Comparison of ENCODE assay signal across 8 cellular contexts in genomic region chr12:47636908-47637780, GRCh38.
A peak's percentile ranks its signal among the peaks of the same experiment; 100 is the strongest.
DNase-seq lines count a peak whose midpoint lies in the region; ATAC-seq, FAIRE-seq and TF ChIP-seq lines count a peak whose summit lies in the region.

No MANE protein-coding gene starts in this region.

- H3K4me3 ChIP-seq in RWPE2 (ENCODE audit: severe bottlenecking) = no peak overlapping the region
- H3K4me3 ChIP-seq in K562 = no peak overlapping the region
- H3K4me3 ChIP-seq in mesendoderm (ENCODE audit: low read length) = no peak overlapping the region

- intact Hi-C loops in K562 (cut with micrococcal nuclease) = loop anchor here (5.0 kb wide), 1 partner anchor 90 kb away; no protein-coding TSS in a partner anchor

- H4K8ac ChIP-seq in mesendoderm (ENCODE audit: low read depth, low read length) = no peak overlapping the region

- H2AFZ ChIP-seq in K562 (ENCODE audit: low read depth, low read length) = no peak overlapping the region

- peak; percentile 60 for DNase-seq in H4 (ENCODE audit: low spot score)
- no peak for DNase-seq in RWPE2 (ENCODE audit: low spot score)
- DNase-seq in K562 (ENCODE audit: extremely low read depth in 1 of 4, low spot score in 3 of 4) = peak in 2 of 4 experiments; percentile 17 to 78
- DNase-seq in mesendoderm = peak; percentile 96
- DNase-seq in GF-D8 (lab: John Stamatoyannopoulos, UW) = no peak

- POLR2A ChIA-PET in K562 (lab: Yijun Ruan, JAX) = interaction anchor here (0.8 to 1.0 kb wide), 3 partner anchors 10 to 251 kb away, joined by 3 read pairs; no protein-coding TSS in a partner anchor

- H3K27me3 ChIP-seq in RWPE2 (ENCODE audit: insufficient read depth, poor library complexity, severe bottlenecking) (no peaks in the 10 kb centered on the region), K562 (ENCODE audit: control insufficient read depth in 2 of 2, insufficient read depth in 2 of 2, low read length in 2 of 2) (no peaks in the 10 kb centered on the region), mesendoderm (ENCODE audit: insufficient read depth, low read length, poor library complexity) (no peaks in the 10 kb centered on the region)

- in situ Hi-C loops in K562 (cut with MboI) = no loop called here

- no peaks in the 10 kb centered on the region for H3K79me1 ChIP-seq in mesendoderm (ENCODE audit: low read length)

- H3K4me1 ChIP-seq in RWPE2 (ENCODE audit: insufficient read depth, poor library complexity, severe bottlenecking) (no peaks in the 10 kb centered on the region), K562 (replicated peaks in 1 of 2; ENCODE audit: control insufficient read depth in 2 of 2, insufficient read depth in 2 of 2, low read length in 2 of 2) (peaks cover 0 to 7% of the 10 kb centered on the region in 2 experiments; a peak in 2 of 5 replicates), mesendoderm (ENCODE audit: control insufficient read depth, low read depth, low read length) (no peaks in the 10 kb centered on the region)

- H3K9me1 ChIP-seq in K562 (ENCODE audit: control insufficient read depth, insufficient read depth, low read length) = no peaks in the 10 kb centered on the region

- peak in 1 of 2 experiments; percentile 56; a peak in 2 of 4 replicates for TF ChIP-seq RAD21 in K562 (CRISPR knock-in tag; conservative IDR thresholded peaks at IDR 0.05 in 1 of 2, IDR thresholded peaks at IDR 0.05 in 1 of 2)

- H2AK5ac ChIP-seq in mesendoderm (ENCODE audit: low read length) = no peak overlapping the region

- H3K36me3 ChIP-seq in RWPE2 (ENCODE audit: low read depth) (no peaks in the 10 kb centered on the region), K562 (ENCODE audit: control insufficient read depth, insufficient read depth, low read length) (peaks cover 3% of the 10 kb centered on the region; the same call in 2 of the 3 replicates), mesendoderm (ENCODE audit: control insufficient read depth, insufficient read depth, low read length) (no peaks in the 10 kb centered on the region)

- TF ChIP-seq EP300 in K562 (IDR thresholded peaks at IDR 0.05; ENCODE audit: low read length) = no peak

- H3K9ac ChIP-seq in K562 (ENCODE audit: insufficient read depth in 1 of 2, low read depth in 2 of 2, low read length in 2 of 2) (no peak overlapping the region), mesendoderm (ENCODE audit: low read length) (peak overlapping the region; percentile 18)

- no peaks in the 10 kb centered on the region for H4K20me1 ChIP-seq in K562 (replicated peaks; ENCODE audit: control insufficient read depth, insufficient read depth, low read length)

- TF ChIP-seq POLR2A in K562 (conservative IDR thresholded peaks at IDR 0.05) = no peak

- BruUV-seq in K562 (replicated peaks; lab: Mats Ljungman, UMichigan) = no TSS peak

- H3K4me2 ChIP-seq in K562 (ENCODE audit: insufficient read depth, low read length) (no peak overlapping the region), mesendoderm (ENCODE audit: low read length) (no peak overlapping the region)

- H3K79me2 ChIP-seq in K562 (ENCODE audit: control insufficient read depth, insufficient read depth, low read length) = no peaks in the 10 kb centered on the region
- H3K79me2 ChIP-seq in mesendoderm (ENCODE audit: control insufficient read depth, insufficient read depth, low read length) = no peaks in the 10 kb centered on the region

- peak; percentile 97 for TF ChIP-seq CTCF in 22Rv1 (IDR thresholded peaks at IDR 0.05)
- TF ChIP-seq CTCF in RWPE2 (IDR thresholded peaks at IDR 0.05; ENCODE audit: poor library complexity, severe bottlenecking) = peak; percentile 55
- peak; percentile 72 to 80 (median 78) for TF ChIP-seq CTCF in K562 (IDR thresholded peaks at IDR 0.05 in 2 of 3, conservative IDR thresholded peaks at IDR 0.05 in 1 of 3; ENCODE audit: insufficient read depth in 2 of 3, low read depth in 1 of 3, low read length in 3 of 3)

- H2BK15ac ChIP-seq in mesendoderm (replicated peaks; ENCODE audit: low read depth) = no peak overlapping the region

- no peak overlapping the region for H2BK5ac ChIP-seq in mesendoderm (ENCODE audit: low read length)

- CTCF ChIA-PET in K562 (lab: Yijun Ruan, JAX; ENCODE audit: low intra/inter-chr PET ratio) = no interaction called here

- WGBS in K562 (ENCODE audit: insufficient coverage, low coverage, missing lambda C conversion rate) = 31% methylated on average over 8 of the region's 8 CpGs
- WGBS in mesendoderm (ENCODE audit: extremely low coverage, insufficient coverage, low lambda C conversion rate) = no CpG with 5 or more reads among the region's 8 CpGs

- FAIRE-seq in K562 (lab: Jason Lieb, UNC) = peak; percentile 87

- H3K27ac ChIP-seq in 22Rv1 = no peak overlapping the region
- no peak overlapping the region for H3K27ac ChIP-seq in RWPE2 (ENCODE audit: poor library complexity, severe bottlenecking)
- peak overlapping the region; percentile 26; the same call in 1 of the 3 replicates for H3K27ac ChIP-seq in K562 (ENCODE audit: extremely low read depth, low read depth, low read length)
- H3K27ac ChIP-seq in mesendoderm (ENCODE audit: low read depth, low read length) = no peak overlapping the region

- H2BK120ac ChIP-seq in mesendoderm (ENCODE audit: low read depth, low read length) = no peak overlapping the region

- H3K56ac ChIP-seq in mesendoderm (ENCODE audit: low read length) = peak overlapping the region; percentile 77

- no peak overlapping the region for H3K23ac ChIP-seq in mesendoderm (ENCODE audit: low read length)

- H3K9me3 ChIP-seq in RWPE2 (ENCODE audit: severe bottlenecking) = peaks cover 3% of the 10 kb centered on the region
- H3K9me3 ChIP-seq in K562 (replicated peaks; ENCODE audit: control insufficient read depth, insufficient read depth, low read depth, low read length) = peaks cover 7% of the 10 kb centered on the region

- H3K18ac ChIP-seq in mesendoderm (ENCODE audit: low read length) = peak overlapping the region; percentile 15

- H3K4ac ChIP-seq in mesendoderm (ENCODE audit: low read depth, low read length) = no peak overlapping the region

- no peak overlapping the region for H4K5ac ChIP-seq in mesendoderm (ENCODE audit: low read length)

- no peak for ATAC-seq in RWPE2 (ENCODE audit: low read depth)
- ATAC-seq in K562 = peak; percentile 88
- ATAC-seq in HG02623 (IDR thresholded peaks at IDR 0.05; ENCODE audit: unreplicated experiment) = no peak
- ATAC-seq in GM21529 (IDR thresholded peaks at IDR 0.05; ENCODE audit: unreplicated experiment) = no peak

TF ChIP-seq in K562, 482 proteins besides CTCF, POLR2A, EP300 and RAD21 (continues in another document):
- TF ChIP-seq, protein P1, sequence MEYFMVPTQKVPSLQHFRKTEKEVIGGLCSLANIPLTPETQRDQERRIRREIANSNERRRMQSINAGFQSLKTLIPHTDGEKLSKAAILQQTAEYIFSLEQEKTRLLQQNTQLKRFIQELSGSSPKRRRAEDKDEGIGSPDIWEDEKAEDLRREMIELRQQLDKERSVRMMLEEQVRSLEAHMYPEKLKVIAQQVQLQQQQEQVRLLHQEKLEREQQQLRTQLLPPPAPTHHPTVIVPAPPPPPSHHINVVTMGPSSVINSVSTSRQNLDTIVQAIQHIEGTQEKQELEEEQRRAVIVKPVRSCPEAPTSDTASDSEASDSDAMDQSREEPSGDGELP (CRISPR knock-in tag; IDR thresholded peaks at IDR 0.05; ENCODE audit: borderline replicate concordance) = peak; percentile 92
- TF ChIP-seq ZFP1 (CRISPR knock-in tag; IDR thresholded peaks at IDR 0.05) (no peak), SOX6 (IDR thresholded peaks at IDR 0.05) (no peak), C11orf30 (IDR thresholded peaks at IDR 0.05; ENCODE audit: low read depth) (peak; percentile 78), CTBP1 (IDR thresholded peaks at IDR 0.05; ENCODE audit: borderline replicate concordance) (peak; percentile 66; the same call in 1 of the 2 replicates), RCOR1 (IDR thresholded peaks at IDR 0.05; ENCODE audit: borderline replicate concordance in 1 of 2, low read depth in 2 of 2, low read length in 2 of 2) (peak in 1 of 2 experiments; percentile 42; a peak in 1 of 4 replicates), ZNF639 (CRISPR knock-in tag; conservative IDR thresholded peaks at IDR 0.05 in 1 of 2, IDR thresholded peaks at IDR 0.05 in 1 of 2) (no peak), SMC3 (conservative IDR thresholded peaks at IDR 0.05; ENCODE audit: insufficient read depth, low read depth, low read length) (peak; percentile 46; the same call in 1 of the 2 replicates), CTCFL (IDR thresholded peaks at IDR 0.05; ENCODE audit: borderline replicate concordance, insufficient read depth, low read depth, low read length, poor library complexity, severe bottlenecking) (peak; percentile 45), KLF13 (tag; IDR thresholded peaks at IDR 0.05; ENCODE audit: borderline replicate concordance, low read depth) (0 out of 2 replicates have a peak, but pooled peaks have one; percentile 20), MAFF (IDR thresholded peaks at IDR 0.05; ENCODE audit: low read length) (peak; percentile 27; the same call in 1 of the 2 replicates), SMARCE1 (IDR thresholded peaks at IDR 0.05) (no peak), ZNF12 (CRISPR knock-in tag; IDR thresholded peaks at IDR 0.05) (no peak)

Comparison
In these comparisons a context has a peak if more than half of its experiments do, and no peak if none do; other contexts are left out.
1. DNase-seq: peak in H4 (single experiment) and mesendoderm (single experiment); none in RWPE2 (single experiment) and GF-D8 (single experiment).
2. Peak in every context shown above with its lines, with median percentiles within 50 percentile points of each other: CTCF ChIP-seq.